Comparison of ENCODE assay signal across 8 cellular contexts in genomic region chr20:11274137-11274536, GRCh38.
DNase-seq lines count a peak whose midpoint lies in the region; ATAC-seq, FAIRE-seq and TF ChIP-seq lines count a peak whose summit lies in the region.

No MANE protein-coding gene starts in this region.

- H3K27me3 ChIP-seq in Caco-2 (replicated peaks; ENCODE audit: control insufficient read depth, insufficient read depth, low read length): no peaks in the 10 kb centered on the region
- H3K27me3 ChIP-seq in GM23248 (replicated peaks; ENCODE audit: insufficient read depth): no peaks in the 10 kb centered on the region
- no peaks in the 10 kb centered on the region for H3K27me3 ChIP-seq in SK-N-SH (ENCODE audit: insufficient read depth)
- H3K27me3 ChIP-seq in pancreas: no peaks in the 10 kb centered on the region

- H3K4me3 ChIP-seq in Caco-2 (ENCODE audit: low read depth, low read length) (no peak overlapping the region), GM23248 (no peak overlapping the region), SK-N-SH (ENCODE audit: low read depth in 2 of 2, low read length in 1 of 2) (no peak overlapping the region), fibroblast of the aortic adventitia (ENCODE audit: low read depth, low read length) (no peak overlapping the region), pancreas (no peak overlapping the region)

- H3K27ac Mint-ChIP-seq in Caco-2 (ENCODE audit: unreplicated experiment): no peak overlapping the region

- H3K36me3 ChIP-seq in Caco-2 (ENCODE audit: control insufficient read depth, insufficient read depth, low read length): no peaks in the 10 kb centered on the region
- no peaks in the 10 kb centered on the region for H3K36me3 ChIP-seq in GM23248 (ENCODE audit: low read depth)
- no peaks in the 10 kb centered on the region for H3K36me3 ChIP-seq in SK-N-SH (replicated peaks in 1 of 2; ENCODE audit: control insufficient read depth in 1 of 2, insufficient read depth in 2 of 2, low read length in 1 of 2)
- no peaks in the 10 kb centered on the region for H3K36me3 ChIP-seq in pancreas

- no peak overlapping the region for H3K4me2 ChIP-seq in GM23248 (ENCODE audit: unreplicated experiment)
- no peak overlapping the region for H3K4me2 ChIP-seq in SK-N-SH

- no TSS peak for BruUV-seq in Caco-2 (replicated peaks; lab: Mats Ljungman, UMichigan)

- H4K20me1 ChIP-seq in GM23248 (ENCODE audit: insufficient read depth) (no peaks in the 10 kb centered on the region), SK-N-SH (ENCODE audit: insufficient read depth) (no peaks in the 10 kb centered on the region)

- H2AFZ ChIP-seq in GM23248: no peak overlapping the region
- no peak overlapping the region for H2AFZ ChIP-seq in SK-N-SH (ENCODE audit: low read depth)

- no peak overlapping the region for H3K9ac ChIP-seq in GM23248
- no peak overlapping the region for H3K9ac ChIP-seq in SK-N-SH

- H3K9me3 ChIP-seq in Caco-2 (no peaks in the 10 kb centered on the region), GM23248 (ENCODE audit: low read depth) (no peaks in the 10 kb centered on the region), SK-N-SH (no peaks in the 10 kb centered on the region), pancreas (no peaks in the 10 kb centered on the region)

- H3K4me3 Mint-ChIP-seq in Caco-2 (ENCODE audit: unreplicated experiment): no peak overlapping the region

- FAIRE-seq in pancreas (lab: Jason Lieb, UNC): peak; percentile 34

- 6 to 7% methylated on average over 5 of the region's 5 CpGs for WGBS in GM23248 (ENCODE audit: low coverage in 1 of 2, low lambda C conversion rate in 2 of 2, missing lambda C conversion rate in 2 of 2), 2 experiments
- 8% methylated on average over 5 of the region's 5 CpGs for WGBS in SK-N-SH (ENCODE audit: low lambda C conversion rate)
- WGBS in pancreas, 2 donors: 1% methylated on average over 5 of the region's 5 CpGs

- CTCF ChIA-PET in Caco-2 (lab: Charles Lee) (interaction anchor here (0.6 kb wide), 1 partner anchor 66 kb away, joined by 3 read pairs; no protein-coding TSS in a partner anchor), SK-N-SH (lab: Yijun Ruan, JAX) (interaction anchor here (0.7 to 1.2 kb wide), 6 partner anchors 11 to 1657 kb away, joined by 3 to 5 read pairs (median 4); no protein-coding TSS in a partner anchor)

- H3K9me3 Mint-ChIP-seq in Caco-2 (ENCODE audit: unreplicated experiment): peaks cover 10% of the 10 kb centered on the region

- H3K79me2 ChIP-seq in GM23248 (ENCODE audit: insufficient read depth) (no peaks in the 10 kb centered on the region), SK-N-SH (ENCODE audit: insufficient read depth) (no peaks in the 10 kb centered on the region)

- TF ChIP-seq RAD21 in SK-N-SH (IDR thresholded peaks at IDR 0.05; ENCODE audit: low read length): peak; percentile 95

- intact Hi-C loops in Caco-2 (cut with micrococcal nuclease; ENCODE audit: unreplicated experiment): loop anchor here (1.0 to 10.0 kb wide), 7 partner anchors 69 to 807 kb away; no protein-coding TSS in a partner anchor
- intact Hi-C loops in pancreas (cut with DNase I): loop anchor here in 1 of 3 donors (5.0 to 10.0 kb wide), 2 partner anchors 599 to 717 kb away; partner anchors contain the start of gene JAG1

- no peaks in the 10 kb centered on the region for H3K9me2 ChIP-seq in GM23248 (ENCODE audit: insufficient read depth)
- H3K9me2 ChIP-seq in SK-N-SH: no peaks in the 10 kb centered on the region

- peak in 1 of 2 experiments; percentile 23; a peak in 1 of 4 replicates for TF ChIP-seq EP300 in SK-N-SH (IDR thresholded peaks at IDR 0.05; ENCODE audit: borderline replicate concordance in 1 of 2, low read depth in 1 of 2, low read length in 1 of 2)

- ATAC-seq in pancreas: peak; percentile 91 to 98 (median 96)

- DNase-seq in Caco-2: peak; percentile 61 to 63
- DNase-seq in GM23248: peak; percentile 74
- DNase-seq in NCI-H1417 (lab: John Stamatoyannopoulos, UW): peak; percentile 55 to 89 (median 83)
- peak; percentile 67 for DNase-seq in SK-N-SH
- DNase-seq in fibroblast of the aortic adventitia (ENCODE audit: low read depth): peak; percentile 80
- DNase-seq in pancreas: peak in 2 of 6 donors; percentile 23 to 43
- no peak for DNase-seq in mesenteric fat pad (ENCODE audit: low spot score)
- DNase-seq in NCI-H226: no peak

- peaks cover 21% of the 10 kb centered on the region for H3K4me1 ChIP-seq in Caco-2
- H3K4me1 ChIP-seq in GM23248 (ENCODE audit: insufficient read depth): no peaks in the 10 kb centered on the region
- no peaks in the 10 kb centered on the region; a peak in 1 of 4 replicates for H3K4me1 ChIP-seq in SK-N-SH (ENCODE audit: control insufficient read depth in 1 of 2, insufficient read depth in 2 of 2, low read depth in 1 of 2, low read length in 1 of 2)
- H3K4me1 ChIP-seq in pancreas: no peaks in the 10 kb centered on the region

- in situ Hi-C loops in GM23248 (cut with MboI): loop anchor here (10.0 to 25.0 kb wide), 3 partner anchors 599 to 812 kb away; partner anchors contain the start of gene JAG1

- H3K27me3 Mint-ChIP-seq in Caco-2 (ENCODE audit: insufficient read depth, unreplicated experiment): no peaks in the 10 kb centered on the region

- no peaks in the 10 kb centered on the region for H3F3A ChIP-seq in GM23248 (ENCODE audit: insufficient read depth)
- H3F3A ChIP-seq in SK-N-SH (replicated peaks; ENCODE audit: insufficient read depth): no peaks in the 10 kb centered on the region

- POLR2A ChIA-PET in Caco-2 (lab: Charles Lee) (no interaction called here), SK-N-SH (lab: Yijun Ruan, JAX) (no interaction called here)

- no peaks in the 10 kb centered on the region for H3K36me3 Mint-ChIP-seq in Caco-2 (ENCODE audit: insufficient read depth, unreplicated experiment)

- H3K4me1 Mint-ChIP-seq in Caco-2 (ENCODE audit: low read depth, unreplicated experiment): peaks cover 18% of the 10 kb centered on the region

- H3K27ac ChIP-seq in GM23248 (no peak overlapping the region), SK-N-SH (ENCODE audit: low read depth in 2 of 2, low read length in 1 of 2) (no peak overlapping the region; a peak in 1 of 4 replicates), pancreas (no peak overlapping the region)

- TF ChIP-seq CTCF in Caco-2 (IDR thresholded peaks at IDR 0.05; ENCODE audit: insufficient read depth in 1 of 2, low read depth in 1 of 2, low read length in 1 of 2, severe bottlenecking in 1 of 2, unreplicated experiment in 1 of 2) (peak; percentile 73 to 77), SK-N-SH (IDR thresholded peaks at IDR 0.05) (peak; percentile 76), fibroblast of the aortic adventitia (IDR thresholded peaks at IDR 0.05; ENCODE audit: insufficient read depth, low read length) (peak; percentile 41), pancreas (IDR thresholded peaks at IDR 0.05) (peak; percentile 7 to 41 (median 26))

TF ChIP-seq in SK-N-SH, 30 proteins besides CTCF, POLR2A, EP300 and RAD21:
- TF ChIP-seq FOSL2 (IDR thresholded peaks at IDR 0.05; ENCODE audit: borderline replicate concordance, low read depth) (no peak), FOXM1 (IDR thresholded peaks at IDR 0.05; ENCODE audit: low read depth) (no peak), PBX3 (IDR thresholded peaks at IDR 0.05) (no peak), TCF12 (IDR thresholded peaks at IDR 0.05) (0 out of 2 replicates have a peak, but pooled peaks have one; percentile 6), USF1 (IDR thresholded peaks at IDR 0.05; ENCODE audit: borderline replicate concordance, low read depth) (no peak), RXRA (IDR thresholded peaks at IDR 0.05; ENCODE audit: borderline replicate concordance, low read depth) (no peak), RCOR1 (IDR thresholded peaks at IDR 0.05; ENCODE audit: low read length) (0 out of 2 replicates have a peak, but pooled peaks have one; percentile 13), SMC3 (IDR thresholded peaks at IDR 0.05; ENCODE audit: low read depth, low read length) (peak; percentile 86)

Comparison
In these comparisons a context has a peak if more than half of its experiments do, and no peak if none do; other contexts are left out.
1. DNase-seq: peak in Caco-2 (2 of 2), GM23248 (single experiment), NCI-H1417 (3 of 3), SK-N-SH (single experiment) and fibroblast of the aortic adventitia (single experiment); none in mesenteric fat pad (single experiment) and NCI-H226 (single experiment).
2. CTCF ChIP-seq: peak in every context shown above with its lines; median percentile 76 in SK-N-SH; 75 in Caco-2; 41 in fibroblast of the aortic adventitia; 26 in pancreas.